13 cellular contexts compared by ENCODE assay signal in genomic region chr5:177372534-177372896, GRCh38. TPM values are rescaled to one million over a fixed set of nuclear protein-coding genes. Genes with fewer than 3 reads are reported as not detected.
DNase-seq lines count a peak whose midpoint lies in the region; ATAC-seq and TF ChIP-seq lines count a peak whose summit lies in the region.
"Had no signal": no experiment of that assay in that cellular context is flagged by ENCODE, and none has a peak within 500 bp of the region (broad histone marks: within the 10 kb centered on the region; RNA-seq: fewer than 3 reads in every experiment).

No MANE protein-coding gene starts in this region.

- CTCF ChIA-PET in naive thymus-derived CD4-positive, alpha-beta T cell (lab: Charles Lee): interaction anchor here (0.7 to 6.0 kb wide), 11 partner anchors 10 to 94 kb away, joined by 3 to 75 read pairs (median 13); partner anchors contain the start of genes LMAN2, RGS14 and SLC34A1
- CTCF ChIA-PET in SK-N-SH (lab: Yijun Ruan, JAX): interaction anchor here (0.6 to 5.9 kb wide), 6 partner anchors 9 to 262 kb away, joined by 3 to 58 read pairs (median 28); partner anchors contain the start of gene SLC34A1

- peak overlapping the region in 2 of 10 experiments; percentile 69 to 70; a peak in 4 of 20 replicates for H3K4me3 ChIP-seq in BLaER1 treated with 17β-estradiol and CSF1 and Interleukin-3, amounts not matched to agents 10 nM and 100 nM
- no peak overlapping the region for H3K4me3 ChIP-seq in HL-60 (replicated peaks; ENCODE audit: insufficient read depth, low read length)
- peak overlapping the region; percentile 43 for H3K4me3 ChIP-seq in naive thymus-derived CD4-positive, alpha-beta T cell (ENCODE audit: low read length)
- no peak overlapping the region for H3K4me3 ChIP-seq in SK-N-SH (ENCODE audit: low read depth in 2 of 2, low read length in 1 of 2)

- TF ChIP-seq EP300 in SK-N-SH (IDR thresholded peaks at IDR 0.05; ENCODE audit: borderline replicate concordance in 1 of 2, low read depth in 1 of 2, low read length in 1 of 2): no peak

- H2AFZ ChIP-seq in SK-N-SH (ENCODE audit: low read depth): no peak overlapping the region

- H4K20me1 ChIP-seq in BLaER1 treated with 17β-estradiol and CSF1 and Interleukin-3, amounts not matched to agents 10 nM and 100 nM: peaks cover 0 to 24% (median 0%) of the 10 kb centered on the region in 11 experiments; a peak in 9 of 22 replicates
- H4K20me1 ChIP-seq in SK-N-SH (ENCODE audit: insufficient read depth): no peaks in the 10 kb centered on the region

- in situ Hi-C loops in G401 (cut with HindIII; ENCODE audit: low sequenced_read_pairs): no loop called here

- peak overlapping the region in 3 of 11 experiments; percentile 70 to 76 (median 72); a peak in 7 of 22 replicates for H3K27ac ChIP-seq in BLaER1 treated with 17β-estradiol and CSF1 and Interleukin-3, amounts not matched to agents 10 nM and 100 nM
- H3K27ac ChIP-seq in HL-60 (replicated peaks) (peak overlapping the region; percentile 32), SK-N-SH (ENCODE audit: low read depth in 2 of 2, low read length in 1 of 2) (no peak overlapping the region)
- peak overlapping the region; percentile 76 for H3K27ac ChIP-seq in naive thymus-derived CD4-positive, alpha-beta T cell (ENCODE audit: low read depth, low read length)
- H3K27ac ChIP-seq: KMS-11, WERI-Rb-1 had no signal

- H3K9me3 ChIP-seq in BLaER1 treated with 17β-estradiol and CSF1 and Interleukin-3, amounts not matched to agents 10 nM and 100 nM (replicated peaks in 1 of 11): no peaks in the 10 kb centered on the region
- H3K9me3 ChIP-seq in naive thymus-derived CD4-positive, alpha-beta T cell (ENCODE audit: control insufficient read depth in 2 of 3, low read length in 3 of 3): no peaks in the 10 kb centered on the region
- H3K9me3 ChIP-seq in SK-N-SH: no peaks in the 10 kb centered on the region

- H3K4me1 Mint-ChIP-seq in activated T-helper 17 cell treated with anti-CD3 and anti-CD28 coated beads, Interleukin-2, amount 50 U/mL, for 72 hours: peaks cover 44% of the 10 kb centered on the region
- H3K4me1 Mint-ChIP-seq in naive thymus-derived CD4-positive, alpha-beta T cell: peaks cover 55 to 83% (median 70%) of the 10 kb centered on the region in 7 donors

- peaks cover 7% of the 10 kb centered on the region for H3F3A ChIP-seq in SK-N-SH (replicated peaks; ENCODE audit: insufficient read depth)

- peak; percentile 20 for ATAC-seq in activated T-helper 17 cell treated with anti-CD3 and anti-CD28 coated beads, Interleukin-2, amount 50 U/mL, for 72 hours (replicated peaks)
- ATAC-seq in naive thymus-derived CD4-positive, alpha-beta T cell: no peak

- 77% methylated on average over 1 of the region's 1 CpG for WGBS in SK-N-SH (ENCODE audit: low lambda C conversion rate)

- H3K9me3 Mint-ChIP-seq in activated T-helper 17 cell treated with anti-CD3 and anti-CD28 coated beads, Interleukin-2, amount 50 U/mL, for 72 hours: no peaks in the 10 kb centered on the region
- no peaks in the 10 kb centered on the region for H3K9me3 Mint-ChIP-seq in naive thymus-derived CD4-positive, alpha-beta T cell

- H3K9me2 ChIP-seq in SK-N-SH: no peaks in the 10 kb centered on the region

- H3K36me3 Mint-ChIP-seq in activated T-helper 17 cell treated with anti-CD3 and anti-CD28 coated beads, Interleukin-2, amount 50 U/mL, for 72 hours (ENCODE audit: low read depth): peaks cover 48% of the 10 kb centered on the region
- H3K36me3 Mint-ChIP-seq in naive thymus-derived CD4-positive, alpha-beta T cell: peaks cover 12 to 36% (median 14%) of the 10 kb centered on the region in 5 donors

- peak in 1 of 2 experiments; percentile 67 for DNase-seq in HL-60 (ENCODE audit: low read depth in 1 of 2, low spot score in 1 of 2)
- no peak for DNase-seq in naive thymus-derived CD4-positive, alpha-beta T cell
- no peak for DNase-seq in NCI-H2029 treated with DMSO at 0.1 percent for 48 hours (lab: John Stamatoyannopoulos, UW)
- no peak for DNase-seq in G401 (ENCODE audit: low spot score)
- DNase-seq in NCI-H526 (lab: John Stamatoyannopoulos, UW): no peak
- DNase-seq in SK-N-SH: no peak
- DNase-seq: mesendoderm, WERI-Rb-1 had no signal

- peak overlapping the region; percentile 91 to 100 (median 98) for H3K4me2 ChIP-seq in BLaER1 treated with 17β-estradiol and CSF1 and Interleukin-3, amounts not matched to agents 10 nM and 100 nM
- H3K4me2 ChIP-seq in SK-N-SH: no peak overlapping the region
- H3K4me2 ChIP-seq: KMS-11 had no signal

- no peak for TF ChIP-seq RAD21 in SK-N-SH (IDR thresholded peaks at IDR 0.05; ENCODE audit: low read length)

- POLR2A ChIA-PET in naive thymus-derived CD4-positive, alpha-beta T cell (lab: Charles Lee): interaction anchor here (0.6 to 7.3 kb wide), 13 partner anchors 12 to 83 kb away, joined by 3 to 123 read pairs (median 11); partner anchors contain the start of genes GRK6, LMAN2, RGS14 and SLC34A1
- POLR2A ChIA-PET in SK-N-SH (lab: Yijun Ruan, JAX): no interaction called here

- H3K9ac ChIP-seq in BLaER1 treated with 17β-estradiol and CSF1 and Interleukin-3, amounts not matched to agents 10 nM and 100 nM: peak overlapping the region in 7 of 11 experiments; percentile 13 to 84 (median 80); a peak in 5 of 22 replicates
- no peak overlapping the region for H3K9ac ChIP-seq in SK-N-SH
- H3K9ac ChIP-seq: KMS-11 had no signal

- H3K27me3 ChIP-seq in BLaER1 treated with 17β-estradiol and CSF1 and Interleukin-3, amounts not matched to agents 10 nM and 100 nM: no peaks in the 10 kb centered on the region
- H3K27me3 ChIP-seq in HL-60 (ENCODE audit: insufficient read depth, poor library complexity, severe bottlenecking) (no peaks in the 10 kb centered on the region), SK-N-SH (ENCODE audit: insufficient read depth) (no peaks in the 10 kb centered on the region)
- H3K27me3 ChIP-seq in naive thymus-derived CD4-positive, alpha-beta T cell (ENCODE audit: control insufficient read depth in 2 of 2, insufficient read depth in 2 of 2, low read length in 2 of 2): no peaks in the 10 kb centered on the region

- H3K79me2 ChIP-seq in SK-N-SH (ENCODE audit: insufficient read depth): no peaks in the 10 kb centered on the region

- peaks cover 35 to 71% (median 53%) of the 10 kb centered on the region in 10 experiments for H3K4me1 ChIP-seq in BLaER1 treated with 17β-estradiol and CSF1 and Interleukin-3, amounts not matched to agents 10 nM and 100 nM
- peaks cover 36 to 75% of the 10 kb centered on the region in 2 donors for H3K4me1 ChIP-seq in naive thymus-derived CD4-positive, alpha-beta T cell (ENCODE audit: control insufficient read depth in 2 of 2, insufficient read depth in 2 of 2, low read length in 2 of 2)
- H3K4me1 ChIP-seq in SK-N-SH (ENCODE audit: control insufficient read depth in 1 of 2, insufficient read depth in 2 of 2, low read depth in 1 of 2, low read length in 1 of 2): peaks cover 0 to 21% of the 10 kb centered on the region in 2 experiments; a peak in 1 of 4 replicates

- H3K27ac Mint-ChIP-seq in activated T-helper 17 cell treated with anti-CD3 and anti-CD28 coated beads, Interleukin-2, amount 50 U/mL, for 72 hours: peak overlapping the region; percentile 81
- H3K27ac Mint-ChIP-seq in naive thymus-derived CD4-positive, alpha-beta T cell: peak overlapping the region; percentile 40 to 95 (median 90)

- intact Hi-C loops in naive thymus-derived CD4-positive, alpha-beta T cell (cut with micrococcal nuclease): loop anchor here (1.0 to 2.0 kb wide), 3 partner anchors 15 to 60 kb away; partner anchors contain the start of gene RGS14 (in 1 of the 2)

- H3K36me3 ChIP-seq in BLaER1 treated with 17β-estradiol and CSF1 and Interleukin-3, amounts not matched to agents 10 nM and 100 nM: peaks cover 5 to 31% (median 13%) of the 10 kb centered on the region in 11 experiments; a peak in 18 of 22 replicates
- peaks cover 16 to 44% (median 21%) of the 10 kb centered on the region in 3 experiments for H3K36me3 ChIP-seq in naive thymus-derived CD4-positive, alpha-beta T cell (ENCODE audit: control insufficient read depth in 2 of 3, insufficient read depth in 3 of 3, low read length in 3 of 3)
- no peaks in the 10 kb centered on the region for H3K36me3 ChIP-seq in SK-N-SH (replicated peaks in 1 of 2; ENCODE audit: control insufficient read depth in 1 of 2, insufficient read depth in 2 of 2, low read length in 1 of 2)
- H3K36me3 ChIP-seq: WERI-Rb-1 had no signal

- H3K4me3 Mint-ChIP-seq in activated T-helper 17 cell treated with anti-CD3 and anti-CD28 coated beads, Interleukin-2, amount 50 U/mL, for 72 hours: peak overlapping the region; percentile 66
- H3K4me3 Mint-ChIP-seq in naive thymus-derived CD4-positive, alpha-beta T cell: peak overlapping the region; percentile 64 to 86 (median 82)

- TF ChIP-seq CTCF in HL-60 (IDR thresholded peaks at IDR 0.05; ENCODE audit: insufficient read depth, low read length) (no peak), SK-N-SH (IDR thresholded peaks at IDR 0.05) (no peak)

- no peaks in the 10 kb centered on the region for H3K27me3 Mint-ChIP-seq in activated T-helper 17 cell treated with anti-CD3 and anti-CD28 coated beads, Interleukin-2, amount 50 U/mL, for 72 hours
- no peaks in the 10 kb centered on the region for H3K27me3 Mint-ChIP-seq in naive thymus-derived CD4-positive, alpha-beta T cell

RNA-seq across cellular contexts. Expression of gene SLC34A1, which starts 11.7 kb away (rescaled TPM):
- 1 to 10 TPM in 1 of 2 donors, under 1 TPM in 1; 0.56 to 1.1 TPM for total RNA-seq in activated T-helper 17 cell treated with anti-CD3 and anti-CD28 coated beads, Interleukin-2, amount 50 U/mL, for 72 hours
- under 1 TPM in 2 of 5 experiments, not detected in 3; 0.27 to 0.29 TPM for total RNA-seq in naive thymus-derived CD4-positive, alpha-beta T cell
- not detected for polyA plus RNA-seq in naive thymus-derived CD4-positive, alpha-beta T cell
- not detected in 2 replicates for total RNA-seq in G401 (2014; rRNA removed; shearing (Covaris generic))
- 0.03 TPM in 1 of 2 replicates, not detected in the other for polyA plus RNA-seq in SK-N-SH (2012; rRNA removed)
- polyA plus RNA-seq in SK-N-SH (2012; cell fraction: cytosol; rRNA removed): not detected in 2 replicates
- not detected in 2 replicates for polyA plus RNA-seq in SK-N-SH (2012; cell fraction: nucleus; rRNA removed)
- total RNA-seq: RPMI7951 had no signal
- polyA plus RNA-seq: CD14-positive monocyte had no signal

RNA-seq across cellular contexts. Expression of gene RGS14, which starts 14.8 kb away (rescaled TPM):
- 100 to 1,000 TPM in 1 of 2 donors, 10 to 100 TPM in 1; 45.5 to 102 TPM for total RNA-seq in activated T-helper 17 cell treated with anti-CD3 and anti-CD28 coated beads, Interleukin-2, amount 50 U/mL, for 72 hours
- total RNA-seq in naive thymus-derived CD4-positive, alpha-beta T cell: 100 to 1,000 TPM in 3 of 5 experiments, 10 to 100 TPM in 2; 68.4 to 196 (median 112) TPM
- polyA plus RNA-seq in naive thymus-derived CD4-positive, alpha-beta T cell: 100 to 1,000 TPM in 1 of 2 donors, 10 to 100 TPM in 1; 32.9 to 100 TPM
- 72.9 and 91.8 TPM in 2 replicates for total RNA-seq in G401 (2014; rRNA removed; shearing (Covaris generic))
- polyA plus RNA-seq in SK-N-SH (2012; rRNA removed): 26.5 and 27.6 TPM in 2 replicates
- 11.1 and 16.3 TPM in 2 replicates for polyA plus RNA-seq in SK-N-SH (2012; cell fraction: cytosol; rRNA removed)
- polyA plus RNA-seq in SK-N-SH (2012; cell fraction: nucleus; rRNA removed): 31.0 and 67.8 TPM in 2 replicates

RNA-seq across cellular contexts. Expression of gene LMAN2, which starts 21.0 kb away (rescaled TPM):
- 100 to 1,000 TPM in 1 of 2 donors, 10 to 100 TPM in 1; 94.3 to 122 TPM for total RNA-seq in activated T-helper 17 cell treated with anti-CD3 and anti-CD28 coated beads, Interleukin-2, amount 50 U/mL, for 72 hours
- 100 to 1,000 TPM in 2 of 5 experiments, 10 to 100 TPM in 3; 71.8 to 144 (median 99.7) TPM for total RNA-seq in naive thymus-derived CD4-positive, alpha-beta T cell
- polyA plus RNA-seq in naive thymus-derived CD4-positive, alpha-beta T cell: 100 to 1,000 TPM; 194 to 202 TPM
- total RNA-seq in G401 (2014; rRNA removed; shearing (Covaris generic)): 257 and 339 TPM in 2 replicates
- 380 and 500 TPM in 2 replicates for polyA plus RNA-seq in SK-N-SH (2012; rRNA removed)
- polyA plus RNA-seq in SK-N-SH (2012; cell fraction: cytosol; rRNA removed): 314 and 316 TPM in 2 replicates
- polyA plus RNA-seq in SK-N-SH (2012; cell fraction: nucleus; rRNA removed): 380 and 476 TPM in 2 replicates

RNA-seq across cellular contexts. Expression of gene PFN3, which starts 27.9 kb away (rescaled TPM):
- total RNA-seq in activated T-helper 17 cell treated with anti-CD3 and anti-CD28 coated beads, Interleukin-2, amount 50 U/mL, for 72 hours: not detected
- total RNA-seq in naive thymus-derived CD4-positive, alpha-beta T cell: not detected
- polyA plus RNA-seq in naive thymus-derived CD4-positive, alpha-beta T cell: not detected
- not detected in 2 replicates for total RNA-seq in G401 (2014; rRNA removed; shearing (Covaris generic))
- not detected in 2 replicates for polyA plus RNA-seq in SK-N-SH (2012; rRNA removed)
- polyA plus RNA-seq in SK-N-SH (2012; cell fraction: cytosol; rRNA removed): not detected in 2 replicates
- not detected in 2 replicates for polyA plus RNA-seq in SK-N-SH (2012; cell fraction: nucleus; rRNA removed)
- total RNA-seq: RPMI7951 had no signal
- polyA plus RNA-seq: CD14-positive monocyte had no signal

RNA-seq across cellular contexts. Expression of gene F12, which starts 36.8 kb away (rescaled TPM):
- total RNA-seq in activated T-helper 17 cell treated with anti-CD3 and anti-CD28 coated beads, Interleukin-2, amount 50 U/mL, for 72 hours: 1 to 10 TPM; 3.7 to 4.6 TPM
- total RNA-seq in naive thymus-derived CD4-positive, alpha-beta T cell: 1 to 10 TPM in 1 of 5 experiments, under 1 TPM in 2, not detected in 2; 0.16 to 2.1 (median 0.34) TPM
- polyA plus RNA-seq in naive thymus-derived CD4-positive, alpha-beta T cell: under 1 TPM in 1 of 2 donors, not detected in 1; 0.64 TPM
- 3.1 and 11.4 TPM in 2 replicates for total RNA-seq in G401 (2014; rRNA removed; shearing (Covaris generic))
- 3.8 and 4.3 TPM in 2 replicates for polyA plus RNA-seq in SK-N-SH (2012; rRNA removed)
- 1.2 and 3.0 TPM in 2 replicates for polyA plus RNA-seq in SK-N-SH (2012; cell fraction: cytosol; rRNA removed)
- polyA plus RNA-seq in SK-N-SH (2012; cell fraction: nucleus; rRNA removed): 8.5 and 16.3 TPM in 2 replicates

Comparison
In these comparisons a context has a peak if more than half of its experiments do, and no peak if none do; other contexts are left out.
1. H3K27ac ChIP-seq: peak in HL-60 (single experiment) and naive thymus-derived CD4-positive, alpha-beta T cell (single experiment); none in SK-N-SH (0 of 2).